In genomic region chr10:73359492-73359891, GRCh38 we compare ENCODE assay signal across 17 cellular contexts. TPM values are rescaled to one million over a fixed set of nuclear protein-coding genes. Genes with fewer than 3 reads are reported as not detected.
DNase-seq lines count a peak whose midpoint lies in the region; ATAC-seq and TF ChIP-seq lines count a peak whose summit lies in the region.
"Had no signal": no experiment of that assay in that cellular context is flagged by ENCODE, and none has a peak within 500 bp of the region (broad histone marks: within the 10 kb centered on the region; RNA-seq: fewer than 3 reads in every experiment).

No MANE protein-coding gene starts in this region.

- no peaks in the 10 kb centered on the region for H3F3A ChIP-seq in GM23338 (replicated peaks; ENCODE audit: low read depth)

- TF ChIP-seq CTCF in GM23338 (conservative IDR thresholded peaks at IDR 0.05; ENCODE audit: low read depth in 2 of 2) (no peak), brain (conservative IDR thresholded peaks at IDR 0.05) (no peak), osteocyte (IDR thresholded peaks at IDR 0.05) (no peak)

- no peaks in the 10 kb centered on the region for H3K4me1 ChIP-seq in GM23338 (ENCODE audit: insufficient read depth)
- H3K4me1 ChIP-seq: foreskin keratinocyte had no signal

- DNase-seq in GM23338 (ENCODE audit: low spot score) (no peak), NCI-H1105 treated with DMSO at 0.1 percent for 48 hours (lab: John Stamatoyannopoulos, UW) (peak; percentile 17), osteocyte (ENCODE audit: extremely low spot score, unreplicated experiment) (no peak)
- DNase-seq in activated T-cell treated with anti-CD3 and anti-CD28 coated beads, Interleukin-2, amount 50 U/mL, for 1 hour: no peak
- DNase-seq in activated naive CD4-positive, alpha-beta T cell (lab: John Stamatoyannopoulos, UW): no peak
- DNase-seq: activated CD8-positive, alpha-beta memory T cell treated with anti-CD3 and anti-CD28 coated beads, Interleukin-2, amount 10 ng/mL, durations not matched to agents 7 days and 5 days; DMS 273 treated with DMSO at 0.1 percent for 48 hours; foreskin keratinocyte; kidney; naive thymus-derived CD8-positive, alpha-beta T cell; NCI-H2081 treated with DMSO at 0.1 percent for 48 hours; small intestine; T1000; transverse colon had no signal

- H3K9me2 ChIP-seq in GM23338 (ENCODE audit: insufficient read depth): no peaks in the 10 kb centered on the region

- no peak overlapping the region for H3K27ac ChIP-seq in GM23338 (ENCODE audit: low read depth)
- H3K27ac ChIP-seq: foreskin keratinocyte had no signal

- H4K20me1 ChIP-seq in GM23338 (replicated peaks; ENCODE audit: insufficient read depth): no peaks in the 10 kb centered on the region

- peak overlapping the region; percentile 76 for H3K4me2 ChIP-seq in GM23338

- H3K27me3 ChIP-seq in GM23338 (ENCODE audit: insufficient read depth): peaks cover 9% of the 10 kb centered on the region; the same call in 1 of the 2 replicates
- H3K27me3 ChIP-seq: foreskin keratinocyte, transverse colon had no signal

- no peaks in the 10 kb centered on the region for H3K36me3 Mint-ChIP-seq in GM23338 (ENCODE audit: low read depth)
- peaks cover 18% of the 10 kb centered on the region for H3K36me3 Mint-ChIP-seq in brain
- H3K36me3 Mint-ChIP-seq in osteocyte (ENCODE audit: unreplicated experiment): peaks cover 10% of the 10 kb centered on the region

- H3K4me3 ChIP-seq in GM23338: peak overlapping the region; percentile 56

- H3K4me3 Mint-ChIP-seq in GM23338: peak overlapping the region; percentile 98; the same call in 2 of the 3 replicates
- H3K4me3 Mint-ChIP-seq in brain: peak overlapping the region; percentile 93 to 99 (median 98)
- peak overlapping the region; percentile 26 for H3K4me3 Mint-ChIP-seq in osteocyte (ENCODE audit: unreplicated experiment)

- H3K27me3 Mint-ChIP-seq in GM23338 (ENCODE audit: insufficient read depth, low read depth, poor library complexity): peaks cover 5% of the 10 kb centered on the region
- peaks cover 14% of the 10 kb centered on the region for H3K27me3 Mint-ChIP-seq in brain
- peaks cover 29% of the 10 kb centered on the region for H3K27me3 Mint-ChIP-seq in osteocyte (ENCODE audit: unreplicated experiment)

- no peaks in the 10 kb centered on the region for H3K79me2 ChIP-seq in GM23338 (replicated peaks; ENCODE audit: insufficient read depth)

- ATAC-seq in GM23338: no peak
- no peak for ATAC-seq in HG03097 (IDR thresholded peaks at IDR 0.05; ENCODE audit: low FRiP score, unreplicated experiment)
- ATAC-seq: HCT116 had no signal

- H2AFZ ChIP-seq in GM23338: peak overlapping the region; percentile 36; the same call in 1 of the 2 replicates

- H3K27ac Mint-ChIP-seq in GM23338 (no peak overlapping the region), brain (no peak overlapping the region), osteocyte (ENCODE audit: unreplicated experiment) (no peak overlapping the region)

- H3K36me3 ChIP-seq in GM23338 (ENCODE audit: insufficient read depth): no peaks in the 10 kb centered on the region
- H3K36me3 ChIP-seq: transverse colon had no signal

- peaks cover 5% of the 10 kb centered on the region; the same call in 1 of the 3 replicates for H3K4me1 Mint-ChIP-seq in GM23338
- peaks cover 24% of the 10 kb centered on the region for H3K4me1 Mint-ChIP-seq in brain
- peaks cover 10% of the 10 kb centered on the region for H3K4me1 Mint-ChIP-seq in osteocyte (ENCODE audit: unreplicated experiment)

- H3K9me3 Mint-ChIP-seq in GM23338 (no peaks in the 10 kb centered on the region), brain (peaks cover 2 to 12% (median 4%) of the 10 kb centered on the region in 5 experiments), osteocyte (ENCODE audit: unreplicated experiment) (peaks cover 13% of the 10 kb centered on the region)

TF ChIP-seq in GM23338, 12 proteins besides CTCF, POLR2A, EP300 and RAD21:
- TF ChIP-seq EZH2 (IDR thresholded peaks at IDR 0.05; ENCODE audit: low read depth, unreplicated experiment): no peak
- TF ChIP-seq JUNB (IDR thresholded peaks at IDR 0.05; ENCODE audit: unreplicated experiment): no peak
- TF ChIP-seq CREB1 (CRISPR knock-in tag; IDR thresholded peaks at IDR 0.05; ENCODE audit: low read depth): no peak
- TF ChIP-seq, protein P1, sequence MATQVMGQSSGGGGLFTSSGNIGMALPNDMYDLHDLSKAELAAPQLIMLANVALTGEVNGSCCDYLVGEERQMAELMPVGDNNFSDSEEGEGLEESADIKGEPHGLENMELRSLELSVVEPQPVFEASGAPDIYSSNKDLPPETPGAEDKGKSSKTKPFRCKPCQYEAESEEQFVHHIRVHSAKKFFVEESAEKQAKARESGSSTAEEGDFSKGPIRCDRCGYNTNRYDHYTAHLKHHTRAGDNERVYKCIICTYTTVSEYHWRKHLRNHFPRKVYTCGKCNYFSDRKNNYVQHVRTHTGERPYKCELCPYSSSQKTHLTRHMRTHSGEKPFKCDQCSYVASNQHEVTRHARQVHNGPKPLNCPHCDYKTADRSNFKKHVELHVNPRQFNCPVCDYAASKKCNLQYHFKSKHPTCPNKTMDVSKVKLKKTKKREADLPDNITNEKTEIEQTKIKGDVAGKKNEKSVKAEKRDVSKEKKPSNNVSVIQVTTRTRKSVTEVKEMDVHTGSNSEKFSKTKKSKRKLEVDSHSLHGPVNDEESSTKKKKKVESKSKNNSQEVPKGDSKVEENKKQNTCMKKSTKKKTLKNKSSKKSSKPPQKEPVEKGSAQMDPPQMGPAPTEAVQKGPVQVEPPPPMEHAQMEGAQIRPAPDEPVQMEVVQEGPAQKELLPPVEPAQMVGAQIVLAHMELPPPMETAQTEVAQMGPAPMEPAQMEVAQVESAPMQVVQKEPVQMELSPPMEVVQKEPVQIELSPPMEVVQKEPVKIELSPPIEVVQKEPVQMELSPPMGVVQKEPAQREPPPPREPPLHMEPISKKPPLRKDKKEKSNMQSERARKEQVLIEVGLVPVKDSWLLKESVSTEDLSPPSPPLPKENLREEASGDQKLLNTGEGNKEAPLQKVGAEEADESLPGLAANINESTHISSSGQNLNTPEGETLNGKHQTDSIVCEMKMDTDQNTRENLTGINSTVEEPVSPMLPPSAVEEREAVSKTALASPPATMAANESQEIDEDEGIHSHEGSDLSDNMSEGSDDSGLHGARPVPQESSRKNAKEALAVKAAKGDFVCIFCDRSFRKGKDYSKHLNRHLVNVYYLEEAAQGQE (IDR thresholded peaks at IDR 0.05; ENCODE audit: unreplicated experiment): no peak
- TF ChIP-seq NANOG (IDR thresholded peaks at IDR 0.05; ENCODE audit: borderline replicate concordance): no peak
- TF ChIP-seq STAT1 (IDR thresholded peaks at IDR 0.05; ENCODE audit: unreplicated experiment): no peak

RNA-seq across cellular contexts. Expression of gene CFAP70, which starts 0.8 kb away (rescaled TPM):
- total RNA-seq in GM23338 (2014; rRNA removed; shearing (Covaris generic)): 0.08 and 0.17 TPM in 2 replicates
- polyA plus RNA-seq in GM23338 (2016; fragmentation: Nextera tagmentation; extraction: Ambion mirVana) (0.24 and 0.87 TPM in 2 replicates), brain (ENCODE audit: insufficient read depth, low read depth, low replicate concordance) (1.4 TPM)
- total RNA-seq in osteocyte: 0.86 and 1.2 TPM in 2 replicates

RNA-seq across cellular contexts. Expression of gene ANXA7, which starts 54.4 kb away (rescaled TPM):
- 63.7 and 71.4 TPM in 2 replicates for total RNA-seq in GM23338 (2014; rRNA removed; shearing (Covaris generic))
- 77.6 and 80.1 TPM in 2 replicates for polyA plus RNA-seq in GM23338 (2016; fragmentation: Nextera tagmentation; extraction: Ambion mirVana)
- polyA plus RNA-seq in brain (ENCODE audit: insufficient read depth, low read depth, low replicate concordance): 120 TPM
- 83.5 and 93.7 TPM in 2 replicates for total RNA-seq in osteocyte

Comparison
In these comparisons a context has a peak if more than half of its experiments do, and no peak if none do; other contexts are left out.
1. H3K4me3 Mint-ChIP-seq: peak in every context shown above with its lines; median percentile 98 in GM23338; 98 in brain; 26 in osteocyte.